In the genomic region with DNA sequence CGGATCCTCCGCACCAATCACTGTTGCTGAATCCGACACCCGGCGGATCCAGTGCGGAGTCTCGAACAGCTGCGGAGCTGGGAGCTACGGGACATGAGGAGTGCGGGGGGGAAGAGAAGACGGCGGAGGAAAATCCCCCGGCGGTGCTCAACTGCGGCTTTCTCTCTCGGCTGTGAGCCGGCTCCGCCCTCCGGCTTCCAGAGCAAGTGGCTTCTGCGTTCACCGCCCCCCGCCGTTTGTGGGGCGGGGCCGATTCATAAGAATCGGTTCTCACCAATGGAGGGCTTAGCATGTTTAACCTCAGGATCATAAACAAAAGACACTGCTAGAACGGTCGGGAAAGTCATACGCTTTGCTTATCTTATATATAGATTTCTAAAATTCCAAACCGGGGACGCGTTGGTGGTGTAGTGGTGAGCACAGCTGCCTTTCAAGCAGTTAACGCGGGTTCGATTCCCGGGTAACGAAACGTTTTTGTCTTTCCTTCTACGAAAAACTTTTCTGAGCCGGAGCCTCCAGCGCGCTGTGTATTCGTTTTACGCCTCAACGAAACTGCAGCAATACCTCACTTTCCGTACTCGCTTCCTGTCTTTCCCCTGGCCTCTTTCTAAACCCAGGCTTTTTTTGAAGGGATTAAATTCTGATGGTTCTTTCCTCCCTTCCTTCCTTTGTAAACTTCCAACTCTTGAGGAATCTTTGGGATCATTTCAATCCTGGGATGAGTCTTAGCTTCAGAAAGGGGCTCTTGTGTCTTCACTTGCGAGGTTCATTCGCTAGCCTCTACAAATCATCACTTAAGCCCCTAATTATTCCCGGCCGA, we compare ENCODE assay signal across 8 cellular contexts. TPM values are rescaled to one million over a fixed set of nuclear protein-coding genes. Genes with fewer than 3 reads are reported as not detected.
DNase-seq lines count a peak whose midpoint lies in the region; ATAC-seq and FAIRE-seq lines count a peak whose summit lies in the region.
"Not testable (repeated sequence)": the region's sequence is repeated elsewhere in the genome, so short reads cannot be mapped to it uniquely, and the experiment has no call there.

No MANE protein-coding gene starts in this region.

- H3K27ac ChIP-seq in small intestine (ENCODE audit: low read depth in 1 of 2, low read length in 1 of 2) = peak overlapping the region; percentile 32 to 85

- peak overlapping the region; percentile 30 to 33 for H3K4me3 ChIP-seq in small intestine (ENCODE audit: low read depth in 1 of 2, low read length in 2 of 2)

- not testable (repeated sequence) for H3K9me3 ChIP-seq in small intestine (ENCODE audit: control insufficient read depth, low read depth)

- 1 to 6% (median 3%) methylated on average over 40 to 49 of the region's 51 CpGs for WGBS in small intestine, 3 donors

- not testable (repeated sequence) for FAIRE-seq in small intestine (lab: Jason Lieb, UNC)

- H3K27me3 ChIP-seq in small intestine (ENCODE audit: control insufficient read depth in 2 of 2, insufficient read depth in 2 of 2, low read length in 2 of 2) = not testable (repeated sequence)

- H3K36me3 ChIP-seq in small intestine (ENCODE audit: control insufficient read depth in 2 of 2, insufficient read depth in 2 of 2, low read length in 2 of 2) = not testable (repeated sequence)

- DNase-seq in AG08396 (ENCODE audit: low spot score) (peak; percentile 91), NCI-H345 (lab: John Stamatoyannopoulos, UW) (peak; percentile 54), cerebellar cortex (ENCODE audit: low spot score) (peak; percentile 94), inferior parietal cortex (ENCODE audit: extremely low spot score) (peak; percentile 95), small intestine (peak; percentile 85)
- DNase-seq in activated CD4-positive, CD25-positive, alpha-beta regulatory T cell treated with anti-CD3 and anti-CD28 coated beads, Interleukin-2, amount 50 U/mL, for 72 hours = peak; percentile 84

- not testable (repeated sequence) for H3K4me1 ChIP-seq in small intestine (ENCODE audit: control insufficient read depth in 2 of 2, insufficient read depth in 1 of 2, low read depth in 1 of 2, low read length in 1 of 2)

- ATAC-seq in GM18909 (IDR thresholded peaks at IDR 0.05; ENCODE audit: poor library complexity, unreplicated experiment) = peak; percentile 86
- ATAC-seq in HG03175 (IDR thresholded peaks at IDR 0.05; ENCODE audit: unreplicated experiment) = peak; percentile 93

RNA-seq across cellular contexts. Expression of a gene that starts 18.4 kb away (rescaled TPM):
- polyA plus RNA-seq in small intestine = under 1 TPM; 0.22 to 0.54 (median 0.27) TPM

RNA-seq across cellular contexts. Expression of a gene that starts 50.4 kb away (rescaled TPM):
- 10 to 100 TPM in 1 of 3 donors, under 1 TPM in 1, not detected in 1; 0.54 to 12.3 TPM for polyA plus RNA-seq in small intestine

Comparison
In these comparisons a context has a peak if more than half of its experiments do, and no peak if none do; other contexts are left out.
1. Peak in every context shown above with its lines: DNase-seq, ATAC-seq, H3K4me3 ChIP-seq and H3K27ac ChIP-seq.